ENCODE assay signal across 8 cellular contexts in the genomic region with DNA sequence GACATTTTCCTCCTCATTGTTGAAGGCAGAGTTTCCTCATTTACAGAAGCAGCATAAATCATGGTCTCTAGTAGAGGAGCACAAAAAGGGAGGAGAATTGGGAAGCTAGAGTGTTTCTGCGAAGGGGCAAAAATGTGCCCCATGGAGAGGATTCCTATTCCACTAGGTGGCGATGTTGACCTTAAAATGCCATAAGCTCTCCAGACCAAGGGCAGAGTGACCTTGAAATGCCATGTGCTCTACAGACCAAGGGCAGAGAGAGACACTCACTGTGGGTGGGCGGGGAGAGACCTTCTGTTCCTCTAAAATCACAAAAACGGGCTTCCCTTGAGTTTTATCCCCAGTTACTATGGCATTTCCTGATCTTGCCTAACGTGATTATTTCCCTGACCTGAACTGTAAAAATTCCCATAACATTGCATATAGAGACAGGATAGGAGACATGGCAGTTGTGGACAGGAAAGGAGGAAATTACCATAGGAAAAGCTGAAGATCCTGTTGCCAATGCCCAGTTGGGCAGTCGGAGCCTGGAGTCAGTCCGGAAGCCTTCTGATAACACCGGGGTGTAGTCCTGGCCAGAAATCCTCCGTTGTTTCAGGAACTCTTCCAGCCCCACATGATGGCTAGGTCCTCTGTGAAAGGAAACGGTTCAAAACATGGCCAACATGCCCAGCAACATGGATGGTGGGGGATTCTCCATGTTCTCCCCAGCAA.
DNase-seq lines count a peak whose midpoint lies in the region; ATAC-seq and TF ChIP-seq lines count a peak whose summit lies in the region.

No MANE protein-coding gene starts in this region.

- no peaks in the 10 kb centered on the region for H3K27me3 ChIP-seq in heart right ventricle
- no peaks in the 10 kb centered on the region for H3K27me3 ChIP-seq in psoas muscle (ENCODE audit: insufficient read depth in 3 of 3, low read length in 2 of 3)

- H3K4me3 ChIP-seq in heart right ventricle: no peak overlapping the region
- H3K4me3 ChIP-seq in psoas muscle: no peak overlapping the region

- H3K27ac ChIP-seq in heart right ventricle (no peak overlapping the region), psoas muscle (no peak overlapping the region)

- ATAC-seq in heart right ventricle (no peak), HG02798 (IDR thresholded peaks at IDR 0.05; ENCODE audit: poor library complexity, unreplicated experiment) (peak; percentile 57), psoas muscle (no peak)

- 62 to 64% methylated on average over 10 of the region's 10 CpGs for WGBS in heart right ventricle, 2 donors
- 52 to 66% (median 60%) methylated on average over 10 of the region's 10 CpGs for WGBS in psoas muscle, 3 donors

- H3K36me3 ChIP-seq in heart right ventricle (no peaks in the 10 kb centered on the region), psoas muscle (ENCODE audit: insufficient read depth in 1 of 2, low read depth in 1 of 2) (no peaks in the 10 kb centered on the region)

- DNase-seq in heart right ventricle (peak in 1 of 2 donors; percentile 2), cardiac septum (ENCODE audit: low spot score) (no peak), NCI-H69 (lab: John Stamatoyannopoulos, UW) (peak; percentile 32), ecto neural progenitor cell (ENCODE audit: low spot score) (peak; percentile 40), psoas muscle (no peak), HCEC 1CT (no peak), OCI-M2 (lab: John Stamatoyannopoulos, UW; ENCODE audit: unreplicated experiment) (no peak)

- H3K4me1 ChIP-seq in heart right ventricle (no peaks in the 10 kb centered on the region), psoas muscle (no peaks in the 10 kb centered on the region)

- TF ChIP-seq CTCF in heart right ventricle (IDR thresholded peaks at IDR 0.05): peak in 6 of 9 donors; percentile 14 to 47 (median 30)
- peak; percentile 28 for TF ChIP-seq CTCF in psoas muscle (IDR thresholded peaks at IDR 0.05)

- peaks cover 0 to 10% (median 0%) of the 10 kb centered on the region in 11 donors for H3K9me3 ChIP-seq in heart right ventricle
- no peaks in the 10 kb centered on the region for H3K9me3 ChIP-seq in psoas muscle

- intact Hi-C loops in heart right ventricle (cut with DNase I): no loop called here
- intact Hi-C loops in cardiac septum (cut with DNase I): no loop called here
- intact Hi-C loops in psoas muscle (cut with DNase I): no loop called here

Comparison
In these comparisons a context has a peak if more than half of its experiments do, and no peak if none do; other contexts are left out.
1. DNase-seq: peak in NCI-H69 (single experiment) and ecto neural progenitor cell (single experiment); none in cardiac septum (single experiment), psoas muscle (0 of 2), HCEC 1CT (single experiment) and OCI-M2 (single experiment).